In the genomic region with DNA sequence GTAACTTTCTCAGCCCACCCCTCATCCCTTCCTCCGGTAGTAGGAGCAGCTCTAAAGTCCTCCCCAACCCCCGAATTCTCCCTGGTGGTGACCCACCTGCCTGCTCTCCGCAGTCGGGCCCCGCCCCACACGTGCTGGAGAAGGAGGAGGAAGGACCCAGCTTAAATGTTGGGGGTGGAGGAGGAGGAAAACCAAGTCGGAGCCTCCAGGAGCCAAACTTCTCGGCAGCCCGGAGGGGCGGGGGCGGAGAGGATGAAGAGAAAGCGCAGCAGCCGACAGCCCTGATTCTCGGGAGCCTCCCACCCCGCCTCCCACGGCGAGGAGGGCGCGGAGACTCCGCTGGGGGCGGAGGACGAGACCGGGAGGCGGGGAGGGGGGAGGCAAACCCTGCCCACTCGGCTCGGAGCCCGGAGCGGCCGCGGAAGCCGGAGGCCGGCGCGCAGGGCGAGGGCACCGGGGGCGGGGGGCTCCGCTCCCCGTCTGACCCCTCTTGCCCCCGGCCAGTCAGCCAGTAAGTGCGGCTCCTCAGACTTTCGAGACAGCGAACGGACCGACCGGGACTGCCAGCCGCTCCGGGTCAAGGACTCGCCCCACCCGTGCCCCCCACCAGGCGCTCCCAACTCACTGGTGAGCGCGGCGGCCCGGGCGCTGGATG, we compare ENCODE assay signal across 8 cellular contexts. TPM values are rescaled to one million over a fixed set of nuclear protein-coding genes. Genes with fewer than 3 reads are reported as not detected.
DNase-seq lines count a peak whose midpoint lies in the region; ATAC-seq and TF ChIP-seq lines count a peak whose summit lies in the region.

A gene with protein sequence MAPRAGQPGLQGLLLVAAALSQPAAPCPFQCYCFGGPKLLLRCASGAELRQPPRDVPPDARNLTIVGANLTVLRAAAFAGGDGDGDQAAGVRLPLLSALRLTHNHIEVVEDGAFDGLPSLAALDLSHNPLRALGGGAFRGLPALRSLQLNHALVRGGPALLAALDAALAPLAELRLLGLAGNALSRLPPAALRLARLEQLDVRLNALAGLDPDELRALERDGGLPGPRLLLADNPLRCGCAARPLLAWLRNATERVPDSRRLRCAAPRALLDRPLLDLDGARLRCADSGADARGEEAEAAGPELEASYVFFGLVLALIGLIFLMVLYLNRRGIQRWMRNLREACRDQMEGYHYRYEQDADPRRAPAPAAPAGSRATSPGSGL (plus strand): TSS at position 394 of the 655 bp plus-strand sequence. CDS start 276 bp downstream, outside the sequence.

- H3K4me1 Mint-ChIP-seq in activated T-helper 2 cell treated with anti-CD3 and anti-CD28 coated beads, Interferon-gamma antibody, Interleukin-2, Interleukin-4, amounts not matched to agents 10 μg/mL and 5 μg/mL and 100 μg/mL, durations not matched to agents 14 hours and 24 hours and 36 hours (ENCODE audit: low read depth) = peaks cover 4% of the 10 kb centered on the region

- peak within 1 kb of the TSS; percentile 75 for H3K4me3 Mint-ChIP-seq in activated T-helper 2 cell treated with anti-CD3 and anti-CD28 coated beads, Interferon-gamma antibody, Interleukin-2, Interleukin-4, amounts not matched to agents 10 μg/mL and 5 μg/mL and 100 μg/mL, durations not matched to agents 14 hours and 24 hours and 36 hours (ENCODE audit: low read depth)

- H3K27me3 ChIP-seq in spleen (replicated peaks in 1 of 7) = peaks cover 2 to 96% (median 50%) of the 10 kb centered on the region in 7 donors

- peaks cover 0 to 25% (median 17%) of the 10 kb centered on the region in 6 donors for H3K4me1 ChIP-seq in spleen

- peaks cover 3% of the 10 kb centered on the region for H3K9me3 ChIP-seq in iPS-18c (ENCODE audit: control insufficient read depth, insufficient read depth, low read length)
- no peaks in the 10 kb centered on the region for H3K9me3 ChIP-seq in spleen

- H3K9me3 Mint-ChIP-seq in activated T-helper 2 cell treated with anti-CD3 and anti-CD28 coated beads, Interferon-gamma antibody, Interleukin-2, Interleukin-4, amounts not matched to agents 10 μg/mL and 5 μg/mL and 100 μg/mL, durations not matched to agents 14 hours and 24 hours and 36 hours = no peaks in the 10 kb centered on the region

- intact Hi-C loops in Right ventricle myocardium superior (cut with DNase I) (loop anchor here (10.0 kb wide), 1 partner anchor 306 kb away; no protein-coding TSS in a partner anchor), Right ventricle myocardium inferior (cut with DNase I) (loop anchor here (2.0 to 5.0 kb wide), 2 partner anchors 33 to 100 kb away; no protein-coding TSS in a partner anchor), spleen (cut with DNase I; ENCODE audit: low total_unique reads) (loop anchor here (5.0 to 10.0 kb wide), 2 partner anchors 98 to 306 kb away; no protein-coding TSS in a partner anchor)
- intact Hi-C loops in activated T-helper 2 cell treated with anti-CD3 and anti-CD28 coated beads, Interferon-gamma antibody, Interleukin-2, Interleukin-4, amounts not matched to agents 10 μg/mL and 5 μg/mL and 100 μg/mL, durations not matched to agents 14 hours and 24 hours and 36 hours (cut with micrococcal nuclease) = loop anchor here (1.0 to 5.0 kb wide), 3 partner anchors 26 to 313 kb away; no protein-coding TSS in a partner anchor

- H3K36me3 ChIP-seq in spleen = no peaks in the 10 kb centered on the region

- no peak for TF ChIP-seq POLR2A in spleen (IDR thresholded peaks at IDR 0.05)

- H3K36me3 Mint-ChIP-seq in activated T-helper 2 cell treated with anti-CD3 and anti-CD28 coated beads, Interferon-gamma antibody, Interleukin-2, Interleukin-4, amounts not matched to agents 10 μg/mL and 5 μg/mL and 100 μg/mL, durations not matched to agents 14 hours and 24 hours and 36 hours (ENCODE audit: low read depth) = no peaks in the 10 kb centered on the region

- no peak within 1 kb of the TSS for H3K27ac Mint-ChIP-seq in activated T-helper 2 cell treated with anti-CD3 and anti-CD28 coated beads, Interferon-gamma antibody, Interleukin-2, Interleukin-4, amounts not matched to agents 10 μg/mL and 5 μg/mL and 100 μg/mL, durations not matched to agents 14 hours and 24 hours and 36 hours

- WGBS in spleen, 5 donors = 1 to 10% (median 3%) methylated on average over 21 to 56 of the region's 56 CpGs

- H3K4me3 ChIP-seq in iPS-18c (ENCODE audit: insufficient read depth, low read depth, low read length) (peak within 1 kb of the TSS; percentile 59), spleen (peak within 1 kb of the TSS; percentile 6 to 84 (median 46))

- no peak for TF ChIP-seq CTCF in spleen (IDR thresholded peaks at IDR 0.05 in 8 of 11, conservative IDR thresholded peaks at IDR 0.05 in 3 of 11)

- peaks cover 51% of the 10 kb centered on the region for H3K27me3 Mint-ChIP-seq in activated T-helper 2 cell treated with anti-CD3 and anti-CD28 coated beads, Interferon-gamma antibody, Interleukin-2, Interleukin-4, amounts not matched to agents 10 μg/mL and 5 μg/mL and 100 μg/mL, durations not matched to agents 14 hours and 24 hours and 36 hours (ENCODE audit: low read depth)

- ATAC-seq in Right ventricle myocardium superior (ENCODE audit: poor library complexity) = peak; percentile 30
- ATAC-seq in Right ventricle myocardium inferior = no peak
- no peak for ATAC-seq in HG03442 (IDR thresholded peaks at IDR 0.05; ENCODE audit: unreplicated experiment)

- no peak for DNase-seq in Right ventricle myocardium superior
- no peak for DNase-seq in Right ventricle myocardium inferior (ENCODE audit: missing footprints)
- DNase-seq in activated T-helper 2 cell treated with anti-CD3 and anti-CD28 coated beads, Interferon-gamma antibody, Interleukin-2, Interleukin-4, amounts not matched to agents 10 μg/mL and 5 μg/mL and 100 μg/mL, durations not matched to agents 14 hours and 24 hours and 36 hours (ENCODE audit: low spot score) = no peak
- peak; percentile 76 for DNase-seq in spleen
- DNase-seq in Ammon's horn (ENCODE audit: low spot score) = no peak
- no peak for DNase-seq in RPMI8226

- H3K27ac ChIP-seq in spleen = peak within 1 kb of the TSS in 4 of 8 donors; percentile 17 to 50 (median 29)

RNA-seq across cellular contexts. Expression of the gene that starts here (rescaled TPM):
- total RNA-seq in Right ventricle myocardium superior (0.11 TPM), Right ventricle myocardium inferior (0.16 TPM), spleen (under 1 TPM in 4 of 7 donors, not detected in 3; 0.16 to 0.59 (median 0.23) TPM)
- total RNA-seq in activated T-helper 2 cell treated with anti-CD3 and anti-CD28 coated beads, Interferon-gamma antibody, Interleukin-2, Interleukin-4, amounts not matched to agents 10 μg/mL and 5 μg/mL and 100 μg/mL, durations not matched to agents 14 hours and 24 hours and 36 hours = 0.25 and 0.32 TPM in 2 replicates
- polyA plus RNA-seq in spleen = under 1 TPM; 0.10 to 0.15 (median 0.11) TPM

Comparison
In these comparisons a context has a peak if more than half of its experiments do, and no peak if none do; other contexts are left out.
1. Peak in ATAC-seq in Right ventricle myocardium superior; RNA of the gene not detected or under 1 TPM.
2. Peak in DNase-seq and H3K4me3 ChIP-seq in spleen; RNA of the gene not detected or under 1 TPM.